In the genomic region with DNA sequence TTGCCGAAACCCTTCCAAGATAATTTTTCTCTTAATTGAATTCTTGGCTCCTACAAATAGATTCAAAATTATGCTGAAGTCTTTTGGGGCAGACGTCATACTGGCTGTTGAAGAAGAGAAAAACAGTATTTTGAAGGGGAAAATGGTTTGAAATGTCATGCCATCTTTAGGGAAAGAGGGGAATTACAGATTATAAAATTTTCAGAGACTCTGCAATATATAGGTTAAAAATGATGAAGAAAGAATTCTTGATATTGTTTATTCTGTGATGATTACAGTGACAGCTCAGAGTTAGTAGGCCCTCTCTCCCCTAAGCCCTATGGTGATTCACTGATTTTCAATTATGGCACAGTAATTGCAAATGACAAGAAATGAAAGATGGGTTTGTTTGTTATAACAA, we compare ENCODE assay signal across 1 cellular context.
TF ChIP-seq lines count a peak whose summit lies in the region.

No MANE protein-coding gene starts in this region.

TF ChIP-seq in WTC11, 78 proteins besides CTCF, POLR2A, EP300 and RAD21 (continued from another document):
- TF ChIP-seq, protein P1, sequence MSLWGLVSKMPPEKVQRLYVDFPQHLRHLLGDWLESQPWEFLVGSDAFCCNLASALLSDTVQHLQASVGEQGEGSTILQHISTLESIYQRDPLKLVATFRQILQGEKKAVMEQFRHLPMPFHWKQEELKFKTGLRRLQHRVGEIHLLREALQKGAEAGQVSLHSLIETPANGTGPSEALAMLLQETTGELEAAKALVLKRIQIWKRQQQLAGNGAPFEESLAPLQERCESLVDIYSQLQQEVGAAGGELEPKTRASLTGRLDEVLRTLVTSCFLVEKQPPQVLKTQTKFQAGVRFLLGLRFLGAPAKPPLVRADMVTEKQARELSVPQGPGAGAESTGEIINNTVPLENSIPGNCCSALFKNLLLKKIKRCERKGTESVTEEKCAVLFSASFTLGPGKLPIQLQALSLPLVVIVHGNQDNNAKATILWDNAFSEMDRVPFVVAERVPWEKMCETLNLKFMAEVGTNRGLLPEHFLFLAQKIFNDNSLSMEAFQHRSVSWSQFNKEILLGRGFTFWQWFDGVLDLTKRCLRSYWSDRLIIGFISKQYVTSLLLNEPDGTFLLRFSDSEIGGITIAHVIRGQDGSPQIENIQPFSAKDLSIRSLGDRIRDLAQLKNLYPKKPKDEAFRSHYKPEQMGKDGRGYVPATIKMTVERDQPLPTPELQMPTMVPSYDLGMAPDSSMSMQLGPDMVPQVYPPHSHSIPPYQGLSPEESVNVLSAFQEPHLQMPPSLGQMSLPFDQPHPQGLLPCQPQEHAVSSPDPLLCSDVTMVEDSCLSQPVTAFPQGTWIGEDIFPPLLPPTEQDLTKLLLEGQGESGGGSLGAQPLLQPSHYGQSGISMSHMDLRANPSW (CRISPR knock-in tag; conservative IDR thresholded peaks at IDR 0.05; ENCODE audit: low read depth) = no peak
- TF ChIP-seq SOX15 (CRISPR knock-in tag; IDR thresholded peaks at IDR 0.05) = no peak
TF ChIP-seq in WTC11: peak in this region for 0.
